19 cellular contexts compared by ENCODE assay signal in the genomic region with DNA sequence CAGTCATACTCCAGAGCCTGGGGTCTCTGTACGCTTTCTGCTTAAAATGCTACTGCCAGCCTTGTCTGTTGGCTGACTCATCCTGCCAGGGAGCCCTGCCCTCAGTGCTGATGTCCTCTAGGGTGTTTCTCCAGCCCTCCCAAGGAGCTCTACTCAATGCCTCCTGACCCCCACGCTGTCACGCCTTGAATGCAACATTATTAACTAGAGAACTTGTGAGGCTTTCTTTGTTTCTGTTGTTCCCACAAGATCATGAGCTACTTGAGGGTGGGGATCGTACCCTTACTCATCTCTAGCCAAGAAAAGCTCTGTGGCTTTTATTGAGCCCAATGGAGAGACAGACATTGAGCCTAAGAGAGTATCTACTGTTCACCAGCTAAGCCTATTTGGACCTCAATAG.
"Had no signal": no experiment of that assay in that cellular context is flagged by ENCODE, and none has a peak within 500 bp of the region (broad histone marks: within the 10 kb centered on the region; RNA-seq: fewer than 3 reads in every experiment).

No MANE protein-coding gene starts in this region.

- H3K27me3 ChIP-seq: dorsolateral prefrontal cortex, esophagus squamous epithelium, heart left ventricle, sigmoid colon had no signal

- H3K27ac ChIP-seq: coronary artery, esophagus squamous epithelium, psoas muscle, sigmoid colon had no signal

- H3K36me3 ChIP-seq: heart left ventricle, sigmoid colon had no signal

- H3K4me3 ChIP-seq: coronary artery, dorsolateral prefrontal cortex, esophagus squamous epithelium, heart left ventricle, lung, psoas muscle, sigmoid colon, skin epidermis had no signal

- DNase-seq: central memory CD4-positive, alpha-beta T cell; dorsolateral prefrontal cortex; effector CD8-positive, alpha-beta T cell; esophagus squamous epithelium; foreskin fibroblast; heart left ventricle; hippocampal formation; left ventricle myocardium superior; mesenchymal stem cell; midbrain; occipital lobe; psoas muscle; sigmoid colon; stimulated activated CD4-positive, alpha-beta T cell treated with anti-CD3 and anti-CD28 coated beads, Interleukin-2, amount 100 ng/mL, for 24 hours; stimulated activated CD4-positive, alpha-beta T cell treated with anti-CD3 and anti-CD28 coated beads, Interleukin-4, amount 100 ng/mL, for 4 hours; stimulated activated naive B cell treated with anti-CD40 and anti-IgM and Interleukin-4, amounts not matched to agents 10 μg/mL and 1 μg/mL and 100 μg/mL, for 72 hours had no signal

- H3K9me3 ChIP-seq: esophagus squamous epithelium, heart left ventricle, psoas muscle, sigmoid colon had no signal
